In the genomic region with DNA sequence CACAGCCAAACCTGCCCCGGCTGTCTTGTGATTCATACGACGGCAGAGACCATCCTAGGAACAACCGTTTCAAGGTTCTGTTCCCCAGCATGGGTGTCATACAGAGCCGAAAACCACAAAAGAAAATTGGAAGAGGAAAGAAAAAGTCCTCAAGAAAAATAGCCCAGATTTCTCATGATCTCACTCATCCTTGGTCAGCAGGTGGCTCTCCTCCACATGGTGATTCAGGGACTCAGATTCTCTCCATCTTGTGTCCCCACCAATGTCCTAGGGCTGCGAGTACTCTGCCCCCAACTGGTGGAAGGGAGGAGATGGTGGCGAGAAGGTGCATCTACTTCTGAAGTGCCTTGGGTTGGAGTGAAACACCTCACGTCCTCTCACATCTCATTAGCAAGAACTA, we compare ENCODE assay signal across 11 cellular contexts. TPM values are rescaled to one million over a fixed set of nuclear protein-coding genes. Genes with fewer than 3 reads are reported as not detected.
DNase-seq lines count a peak whose midpoint lies in the region; ATAC-seq and TF ChIP-seq lines count a peak whose summit lies in the region.
"Had no signal": no experiment of that assay in that cellular context is flagged by ENCODE, and none has a peak within 500 bp of the region (broad histone marks: within the 10 kb centered on the region; RNA-seq: fewer than 3 reads in every experiment).

No MANE protein-coding gene starts in this region.

- no peak overlapping the region for H3K27ac Mint-ChIP-seq in immature natural killer cell
- H3K27ac Mint-ChIP-seq: CD4-positive, CD25-positive, alpha-beta regulatory T cell had no signal

- H3K4me1 Mint-ChIP-seq in activated T-cell treated with anti-CD3 and anti-CD28 coated beads, Interleukin-2, amount 50 U/mL, for 4 hours (ENCODE audit: low read depth), result no peaks in the 10 kb centered on the region
- H3K4me1 Mint-ChIP-seq in immature natural killer cell, result no peaks in the 10 kb centered on the region
- H3K4me1 Mint-ChIP-seq: CD4-positive, CD25-positive, alpha-beta regulatory T cell had no signal

- H3K27me3 ChIP-seq in thoracic aorta (replicated peaks; ENCODE audit: insufficient read depth), result no peaks in the 10 kb centered on the region
- H3K27me3 ChIP-seq: right atrium auricular region had no signal

- H3K9me3 ChIP-seq in thoracic aorta, result no peaks in the 10 kb centered on the region
- H3K9me3 ChIP-seq: right atrium auricular region had no signal

- TF ChIP-seq CTCF in thoracic aorta (IDR thresholded peaks at IDR 0.05), result no peak

- peak overlapping the region; percentile 68 to 90 for H3K27ac ChIP-seq in thoracic aorta
- H3K27ac ChIP-seq: right atrium auricular region had no signal

- H3K4me3 ChIP-seq in thoracic aorta, result no peak overlapping the region
- H3K4me3 ChIP-seq: right atrium auricular region had no signal

- DNase-seq in activated T-cell treated with anti-CD3 and anti-CD28 coated beads, Interleukin-2, amount 50 U/mL, for 48 hours, result peak; percentile 18
- no peak for DNase-seq in activated T-cell treated with anti-CD3 and anti-CD28 coated beads, Interleukin-2, amount 50 U/mL, for 4 hours
- DNase-seq in LoVo (ENCODE audit: low spot score), result peak; percentile 9
- DNase-seq in astrocyte of the hippocampus (ENCODE audit: low read depth, low spot score), result peak; percentile 20
- no peak for DNase-seq in thoracic aorta (ENCODE audit: low spot score)
- no peak for DNase-seq in NCI-H2227 treated with DMSO at 0.1 percent for 48 hours (lab: John Stamatoyannopoulos, UW)
- DNase-seq in immature natural killer cell, result no peak
- no peak for DNase-seq in NK-92 treated with Interleukin-12 subunit alpha and Interleukin-12 subunit beta, amount 100 ng/mL, for 24 hours (lab: John Stamatoyannopoulos, UW)
- DNase-seq: NCI-H2081 treated with DMSO at 0.1 percent for 48 hours had no signal

- no peak overlapping the region for H3K4me3 Mint-ChIP-seq in activated T-cell treated with anti-CD3 and anti-CD28 coated beads, Interleukin-2, amount 50 U/mL, for 4 hours
- H3K4me3 Mint-ChIP-seq in immature natural killer cell, result no peak overlapping the region
- H3K4me3 Mint-ChIP-seq: CD4-positive, CD25-positive, alpha-beta regulatory T cell had no signal

- no peaks in the 10 kb centered on the region for H3K9me3 Mint-ChIP-seq in activated T-cell treated with anti-CD3 and anti-CD28 coated beads, Interleukin-2, amount 50 U/mL, for 4 hours
- no peaks in the 10 kb centered on the region for H3K9me3 Mint-ChIP-seq in immature natural killer cell

- H3K36me3 Mint-ChIP-seq in activated T-cell treated with anti-CD3 and anti-CD28 coated beads, Interleukin-2, amount 50 U/mL, for 4 hours (ENCODE audit: insufficient read depth), result no peaks in the 10 kb centered on the region
- H3K36me3 Mint-ChIP-seq in immature natural killer cell, result no peaks in the 10 kb centered on the region
- H3K36me3 Mint-ChIP-seq: CD4-positive, CD25-positive, alpha-beta regulatory T cell had no signal

- no peak for ATAC-seq in activated T-cell treated with anti-CD3 and anti-CD28 coated beads, Interleukin-2, amount 50 U/mL, for 4 hours
- ATAC-seq in thoracic aorta (ENCODE audit: insufficient number of reproducible peaks, low FRiP score, low read depth), result no peak

- peaks cover 12 to 53% of the 10 kb centered on the region in 2 donors for H3K4me1 ChIP-seq in thoracic aorta (ENCODE audit: control insufficient read depth in 1 of 2, low read depth in 2 of 2)

- H3K27me3 Mint-ChIP-seq in activated T-cell treated with anti-CD3 and anti-CD28 coated beads, Interleukin-2, amount 50 U/mL, for 4 hours (ENCODE audit: low read depth), result peaks cover 5% of the 10 kb centered on the region
- peaks cover 2 to 5% (median 4%) of the 10 kb centered on the region in 3 donors for H3K27me3 Mint-ChIP-seq in immature natural killer cell (ENCODE audit: low read depth in 3 of 3)

- no peaks in the 10 kb centered on the region for H3K36me3 ChIP-seq in thoracic aorta
- H3K36me3 ChIP-seq: right atrium auricular region had no signal

RNA-seq across cellular contexts. Expression of a gene that starts 25.6 kb away (rescaled TPM):
- total RNA-seq in activated T-cell treated with anti-CD3 and anti-CD28 coated beads, Interleukin-2, amount 50 U/mL, for 4 hours, result under 1 TPM; 0.03 to 0.24 (median 0.05) TPM
- 10 to 100 TPM in 1 of 2 donors, 1 to 10 TPM in 1; 4.5 to 15.7 TPM for total RNA-seq in thoracic aorta
- under 1 TPM in 1 of 3 donors, not detected in 2; 0.37 TPM for polyA plus RNA-seq in immature natural killer cell

Comparison
In these comparisons a context has a peak if more than half of its experiments do, and no peak if none do; other contexts are left out.
1. DNase-seq: peak in activated T-cell treated with anti-CD3 and anti-CD28 coated beads, Interleukin-2, amount 50 U/mL, for 48 hours (2 of 2), LoVo (single experiment) and astrocyte of the hippocampus (single experiment); none in activated T-cell treated with anti-CD3 and anti-CD28 coated beads, Interleukin-2, amount 50 U/mL, for 4 hours (single experiment), thoracic aorta (single experiment), NCI-H2227 treated with DMSO at 0.1 percent for 48 hours (single experiment), immature natural killer cell (0 of 3) and NK-92 treated with Interleukin-12 subunit alpha and Interleukin-12 subunit beta, amount 100 ng/mL, for 24 hours (single experiment).
2. RNA of a gene that starts 25.6 kb away (total RNA-seq): 4.5 to 15.7 TPM in thoracic aorta; 0.03 to 0.24 TPM in activated T-cell treated with anti-CD3 and anti-CD28 coated beads, Interleukin-2, amount 50 U/mL, for 4 hours; every median in the first group is over 4 times any median in the second.